ENCODE assay signal across 19 cellular contexts in the genomic region with DNA sequence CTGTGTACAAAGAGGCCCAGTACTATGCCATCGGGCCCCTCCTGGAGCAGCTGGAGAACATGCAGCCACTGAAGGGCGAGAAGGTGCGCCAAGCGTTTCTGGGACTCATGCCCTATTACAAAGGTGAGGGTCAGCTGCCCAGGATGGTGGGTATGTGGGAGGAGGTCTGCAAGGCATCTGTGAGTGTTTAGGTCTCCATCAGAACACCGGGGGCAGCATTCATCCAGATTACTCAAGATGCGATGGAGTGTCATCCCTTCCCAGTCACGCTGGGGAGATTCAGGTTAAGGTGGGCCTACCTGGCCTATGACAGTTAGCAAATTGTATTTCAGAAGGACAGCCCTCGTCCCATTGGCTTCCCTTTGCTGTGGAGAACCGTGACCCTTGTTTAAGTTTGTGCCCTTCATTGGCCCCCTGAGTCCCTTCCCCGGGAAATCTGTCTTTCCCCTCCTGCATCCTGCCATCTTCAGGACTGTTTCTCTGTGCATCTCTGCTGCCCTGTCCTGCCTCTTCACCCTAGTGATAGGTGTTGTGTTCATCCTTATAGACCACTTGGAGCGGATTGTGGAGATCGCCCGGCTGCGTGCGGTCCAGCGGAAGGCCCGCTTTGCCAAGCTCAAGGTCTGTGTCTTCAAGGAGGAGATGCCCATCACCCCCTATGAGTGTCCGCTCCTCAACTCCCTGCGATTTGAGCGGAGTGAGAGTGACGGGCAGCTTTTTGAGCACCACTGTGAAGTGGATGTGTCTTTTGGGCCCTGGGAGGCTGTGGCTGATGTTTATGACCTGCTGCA.
"Had no signal": no experiment of that assay in that cellular context is flagged by ENCODE, and none has a peak within 500 bp of the region (broad histone marks: within the 10 kb centered on the region; RNA-seq: fewer than 3 reads in every experiment).

No MANE protein-coding gene starts in this region.

- H3K27ac ChIP-seq: colonic mucosa, transverse colon, vagina had no signal

- ATAC-seq: activated T-helper 17 cell treated with anti-CD3 and anti-CD28 coated beads, Interleukin-2, amount 50 U/mL, for 72 hours; left ventricle myocardium superior had no signal

- H3K4me1 ChIP-seq: vagina had no signal

- H3K9me3 ChIP-seq: colonic mucosa, transverse colon, vagina had no signal

- H3K27me3 ChIP-seq: colonic mucosa, transverse colon, vagina had no signal

- H3K27me3 Mint-ChIP-seq: activated T-helper 17 cell treated with anti-CD3 and anti-CD28 coated beads, Interleukin-2, amount 50 U/mL, for 72 hours; brain; progenitor cell of endocrine pancreas; stimulated activated naive CD8-positive, alpha-beta T cell treated with anti-CD3 and anti-CD28 coated beads, Interleukin-15, Interleukin-2, amounts not matched to agents 100 ng/mL and 50 ng/mL, for 24 hours had no signal

- DNase-seq: activated CD4-positive, alpha-beta T cell treated with anti-CD3 and anti-CD28 coated beads for 1 hour; activated CD4-positive, alpha-beta T cell treated with anti-CD3 and anti-CD28 coated beads, Interleukin-2, amount 50 U/mL, for 48 hours; activated naive CD4-positive, alpha-beta T cell; activated T-cell treated with anti-CD3 and anti-CD28 coated beads for 4 hours; central memory CD4-positive, alpha-beta T cell; colonic mucosa; head of caudate nucleus; left ventricle myocardium superior; stimulated activated CD4-positive, alpha-beta T cell treated with anti-CD3 and anti-CD28 coated beads, Interleukin-12 subunit alpha, Interleukin-12 subunit beta, amount 100 ng/mL, for 4 hours; stimulated activated CD4-positive, alpha-beta T cell treated with anti-CD3 and anti-CD28 coated beads, Interleukin-1b, Interleukin-23, amount 100 ng/mL, for 48 hours; transverse colon had no signal

- H3K9me3 Mint-ChIP-seq: activated T-helper 17 cell treated with anti-CD3 and anti-CD28 coated beads, Interleukin-2, amount 50 U/mL, for 72 hours; brain; stimulated activated naive CD8-positive, alpha-beta T cell treated with anti-CD3 and anti-CD28 coated beads, Interleukin-15, Interleukin-2, amounts not matched to agents 100 ng/mL and 50 ng/mL, for 24 hours; T-helper 1 cell treated with Interleukin-12 subunit alpha and Interleukin-12 subunit beta and Interleukin-4 antibody, amounts not matched to agents 30 μg/mL and 1 μg/mL, for 36 hours had no signal

- FAIRE-seq: endometrium, frontal cortex had no signal

- H3K27ac Mint-ChIP-seq: activated T-helper 17 cell treated with anti-CD3 and anti-CD28 coated beads, Interleukin-2, amount 50 U/mL, for 72 hours; brain; stimulated activated naive CD8-positive, alpha-beta T cell treated with anti-CD3 and anti-CD28 coated beads, Interleukin-15, Interleukin-2, amounts not matched to agents 100 ng/mL and 50 ng/mL, for 24 hours; T-helper 1 cell treated with Interleukin-12 subunit alpha and Interleukin-12 subunit beta and Interleukin-4 antibody, amounts not matched to agents 30 μg/mL and 1 μg/mL, for 36 hours had no signal

- H3K4me3 Mint-ChIP-seq: activated T-helper 17 cell treated with anti-CD3 and anti-CD28 coated beads, Interleukin-2, amount 50 U/mL, for 72 hours; brain; stimulated activated naive CD8-positive, alpha-beta T cell treated with anti-CD3 and anti-CD28 coated beads, Interleukin-15, Interleukin-2, amounts not matched to agents 100 ng/mL and 50 ng/mL, for 24 hours; T-helper 1 cell treated with Interleukin-12 subunit alpha and Interleukin-12 subunit beta and Interleukin-4 antibody, amounts not matched to agents 30 μg/mL and 1 μg/mL, for 36 hours had no signal

- H3K4me3 ChIP-seq: colonic mucosa, transverse colon, vagina had no signal
